Comparison of ENCODE assay signal across 20 cellular contexts in genomic region chr11:73477518-73477917, GRCh38.
A peak's percentile ranks its signal among the peaks of the same experiment; 100 is the strongest.
DNase-seq lines count a peak whose midpoint lies in the region; ATAC-seq, FAIRE-seq and TF ChIP-seq lines count a peak whose summit lies in the region.
"Had no signal": no experiment of that assay in that cellular context is flagged by ENCODE, and none has a peak within 500 bp of the region (broad histone marks: within the 10 kb centered on the region; RNA-seq: fewer than 3 reads in every experiment).

No MANE protein-coding gene starts in this region.

- H3K4me3 ChIP-seq in HEK293 (ENCODE audit: low read depth, low read length) (no peak overlapping the region), GM12878 (no peak overlapping the region), endodermal cell (ENCODE audit: low read length) (peak overlapping the region; percentile 39), lower lobe of right lung (no peak overlapping the region)
- H3K4me3 ChIP-seq: A549; BLaER1 treated with 17β-estradiol and CSF1 and Interleukin-3, amounts not matched to agents 10 nM and 100 nM had no signal

- TF ChIP-seq RAD21 in GM12878 (IDR thresholded peaks at IDR 0.05; ENCODE audit: insufficient read depth, low read depth, low read length) = no peak

- in situ Hi-C loops in GM12878 (cut with MboI) = no loop called here

- RAD21 ChIA-PET in GM12878 (lab: Charles Lee; ENCODE audit: unreplicated experiment) = no interaction called here

- POLR2A ChIA-PET in HEK293 (lab: Yijun Ruan, JAX) (no interaction called here), GM12878 (lab: Charles Lee) (no interaction called here)

- H2AFZ ChIP-seq in GM12878 (ENCODE audit: control insufficient read depth, low read depth, low read length) = no peak overlapping the region

- H3K79me2 ChIP-seq in GM12878 (ENCODE audit: control insufficient read depth, insufficient read depth, low read length) = no peaks in the 10 kb centered on the region

- no TSS peak for BruUV-seq in GM12878 (replicated peaks; lab: Mats Ljungman, UMichigan)

- peaks cover 14% of the 10 kb centered on the region for H3K9me3 Mint-ChIP-seq in endodermal cell

- 95% methylated on average over 2 of the region's 2 CpGs for WGBS in GM12878 (ENCODE audit: insufficient coverage, insufficient replicate concordance, low lambda C conversion rate, missing lambda C conversion rate)
- 95% methylated on average over 2 of the region's 2 CpGs; no CpG with 5 or more reads in 1 of the 2 experiments for whole genome bisulfite sequencing in endodermal cell (ENCODE audit: insufficient coverage in 1 of 2, insufficient read length in 1 of 2), 2 experiments

- H3K9me3 ChIP-seq in HEK293 (ENCODE audit: control insufficient read depth, insufficient read depth, low read depth, low read length) (no peaks in the 10 kb centered on the region; the same call in 1 of the 2 replicates), GM12878 (replicated peaks; ENCODE audit: control insufficient read depth, insufficient read depth, low read length) (no peaks in the 10 kb centered on the region; the same call in 2 of the 3 replicates), endodermal cell (ENCODE audit: control insufficient read depth, low read length) (peaks cover 20% of the 10 kb centered on the region), lower lobe of right lung (peaks cover 13% of the 10 kb centered on the region)
- H3K9me3 ChIP-seq: A549, Caco-2 had no signal

- H3K27me3 ChIP-seq in GM12878 (replicated peaks in 1 of 2; ENCODE audit: control insufficient read depth in 2 of 2, insufficient read depth in 2 of 2, low read length in 1 of 2) (no peaks in the 10 kb centered on the region), endodermal cell (ENCODE audit: control insufficient read depth, insufficient read depth, low read length, poor library complexity, severe bottlenecking) (no peaks in the 10 kb centered on the region), lower lobe of right lung (ENCODE audit: low read depth) (no peaks in the 10 kb centered on the region)
- H3K27me3 ChIP-seq: BLaER1 treated with 17β-estradiol and CSF1 and Interleukin-3, amounts not matched to agents 10 nM and 100 nM had no signal

- ATAC-seq in GM12878 = no peak
- ATAC-seq in GM19324 (IDR thresholded peaks at IDR 0.05; ENCODE audit: low FRiP score, unreplicated experiment) = no peak
- ATAC-seq in lower lobe of right lung = no peak
- ATAC-seq: A549; CD8-positive, alpha-beta T cell had no signal

- no peaks in the 10 kb centered on the region for H3K27me3 Mint-ChIP-seq in endodermal cell (ENCODE audit: insufficient read depth)
- H3K27me3 Mint-ChIP-seq: B cell; CD4-positive, alpha-beta T cell had no signal

- FAIRE-seq in GM12878 (lab: Jason Lieb, UNC) = no peak
- FAIRE-seq: A549, D721Med, GM12892 had no signal

- no peaks in the 10 kb centered on the region for H3K36me3 ChIP-seq in HEK293 (ENCODE audit: control insufficient read depth in 2 of 2, insufficient read depth in 1 of 2, low read length in 2 of 2)
- H3K36me3 ChIP-seq in GM12878 (ENCODE audit: control insufficient read depth in 2 of 2, insufficient read depth in 2 of 2, low read length in 1 of 2) = no peaks in the 10 kb centered on the region
- peaks cover 6% of the 10 kb centered on the region for H3K36me3 ChIP-seq in endodermal cell (ENCODE audit: control insufficient read depth, insufficient read depth, low read length)
- no peaks in the 10 kb centered on the region for H3K36me3 ChIP-seq in lower lobe of right lung

- intact Hi-C loops in GM12878 (cut with micrococcal nuclease; ENCODE audit: unreplicated experiment) = loop anchor here (5.0 kb wide), 1 partner anchor 140 kb away; no protein-coding TSS in a partner anchor
- intact Hi-C loops in lower lobe of right lung (cut with DNase I) = no loop called here

- H3K4me2 ChIP-seq in GM12878 (ENCODE audit: control insufficient read depth, insufficient read depth) = no peak overlapping the region
- H3K4me2 ChIP-seq: A549; BLaER1 treated with 17β-estradiol and CSF1 and Interleukin-3, amounts not matched to agents 10 nM and 100 nM had no signal

- H3K36me3 Mint-ChIP-seq in endodermal cell (ENCODE audit: low read depth) = peaks cover 5% of the 10 kb centered on the region

- H3K9ac ChIP-seq in GM12878 (ENCODE audit: control insufficient read depth, insufficient read depth, low read length) (no peak overlapping the region), endodermal cell (ENCODE audit: extremely low read depth, low read length, poor library complexity, severe bottlenecking) (no peak overlapping the region)
- H3K9ac ChIP-seq: BLaER1 treated with 17β-estradiol and CSF1 and Interleukin-3, amounts not matched to agents 10 nM and 100 nM had no signal

- no peak overlapping the region for H3K4me3 Mint-ChIP-seq in endodermal cell
- H3K4me3 Mint-ChIP-seq: B cell; CD4-positive, alpha-beta T cell; CD8-positive, alpha-beta T cell had no signal

- H3K27ac ChIP-seq in HEK293 (ENCODE audit: extremely low read depth, low read depth, low read length) (no peak overlapping the region), GM12878 (ENCODE audit: control insufficient read depth, insufficient read depth) (no peak overlapping the region), endodermal cell (ENCODE audit: low read depth, low read length) (no peak overlapping the region), lower lobe of right lung (no peak overlapping the region)
- H3K27ac ChIP-seq: 22Rv1; A549; BLaER1 treated with 17β-estradiol and CSF1 and Interleukin-3, amounts not matched to agents 10 nM and 100 nM; C4-2B had no signal

- no peak overlapping the region for H3K27ac Mint-ChIP-seq in endodermal cell
- H3K27ac Mint-ChIP-seq: B cell; CD4-positive, alpha-beta T cell; CD8-positive, alpha-beta T cell had no signal

- H3K4me1 Mint-ChIP-seq in endodermal cell = peaks cover 14% of the 10 kb centered on the region
- H3K4me1 Mint-ChIP-seq: B cell had no signal

- DNase-seq in GM12878 (ENCODE audit: low read depth, low spot score) (no peak), endodermal cell (no peak), lower lobe of right lung (no peak)
- no peak for DNase-seq in stimulated activated CD4-positive, alpha-beta T cell treated with anti-CD3 and anti-CD28 coated beads, Interleukin-2, amount 100 ng/mL, for 24 hours
- DNase-seq: AML-193; Caco-2; Calu3; CD4-positive, alpha-beta T cell; CD8-positive, alpha-beta T cell; DMS79 treated with DMSO at 0.1 percent for 48 hours; GF-D8 had no signal

- TF ChIP-seq CTCF in HEK293 (tag by site-specific recombination; IDR thresholded peaks at IDR 0.05) = no peak
- TF ChIP-seq CTCF in GM12878 (IDR thresholded peaks at IDR 0.05 in 2 of 3, conservative IDR thresholded peaks at IDR 0.05 in 1 of 3; ENCODE audit: control insufficient read depth in 2 of 3, extremely low read depth in 1 of 3, insufficient read depth in 1 of 3, low read depth in 3 of 3, low read length in 3 of 3) = no peak
- no peak for TF ChIP-seq CTCF in endodermal cell (conservative IDR thresholded peaks at IDR 0.05)
- TF ChIP-seq CTCF in lower lobe of right lung (IDR thresholded peaks at IDR 0.05) = no peak

- TF ChIP-seq POLR2A in GM12878 (IDR thresholded peaks at IDR 0.05; ENCODE audit: low read depth, low read length) = no peak

- SMC1A ChIA-PET in GM12878 (lab: Charles Lee; ENCODE audit: uncharacterized antibody, unreplicated experiment) = interaction anchor here (1.5 to 4.1 kb wide), 3 partner anchors 33 to 184 kb away, joined by 3 to 43 read pairs (median 19); no protein-coding TSS in a partner anchor

- TF ChIP-seq EP300 in GM12878 (IDR thresholded peaks at IDR 0.05; ENCODE audit: borderline replicate concordance in 1 of 2, control insufficient read depth in 1 of 2, low read depth in 2 of 2, low read length in 2 of 2) = no peak

- H3K4me1 ChIP-seq in HEK293 (ENCODE audit: control insufficient read depth, insufficient read depth, low read length) = peaks cover 7% of the 10 kb centered on the region; the same call in 1 of the 2 replicates
- no peaks in the 10 kb centered on the region for H3K4me1 ChIP-seq in GM12878 (ENCODE audit: control insufficient read depth, insufficient read depth, low read length)
- H3K4me1 ChIP-seq in endodermal cell (ENCODE audit: control insufficient read depth, insufficient read depth, low read length) = peaks cover 4% of the 10 kb centered on the region
- H3K4me1 ChIP-seq in lower lobe of right lung = no peaks in the 10 kb centered on the region
- H3K4me1 ChIP-seq: A549 had no signal

- H4K20me1 ChIP-seq in GM12878 (ENCODE audit: control insufficient read depth, insufficient read depth) = no peaks in the 10 kb centered on the region

- CTCF ChIA-PET in HEK293 (lab: Yijun Ruan, JAX) = interaction anchor here (1.2 to 5.1 kb wide), 6 partner anchors 9 to 183 kb away, joined by 3 to 47 read pairs (median 22); no protein-coding TSS in a partner anchor
- CTCF ChIA-PET in GM12878 (lab: Yijun Ruan, JAX) = interaction anchor here (1.2 to 3.9 kb wide), 6 partner anchors 11 to 184 kb away, joined by 3 to 68 read pairs (median 30); no protein-coding TSS in a partner anchor

TF ChIP-seq in HEK293, 187 proteins besides CTCF, POLR2A, EP300 and RAD21:
- TF ChIP-seq SETDB1 (IDR thresholded peaks at IDR 0.05; ENCODE audit: insufficient read length, low read length) = peak; percentile 97
- no peak for TF ChIP-seq PBX3 (CRISPR knock-in tag; IDR thresholded peaks at IDR 0.05)

TF ChIP-seq in GM12878, 131 proteins besides CTCF, POLR2A, EP300 and RAD21:
- TF ChIP-seq CHD1 (IDR thresholded peaks at IDR 0.05; ENCODE audit: low read depth, low read length) = no peak
- TF ChIP-seq CBX5 (IDR thresholded peaks at IDR 0.05; ENCODE audit: low read depth) = peak; percentile 67; the same call in 1 of the 2 replicates
